In genomic region chr11:126581871-126582270, GRCh38 we compare ENCODE assay signal across 20 cellular contexts.
A peak's percentile ranks its signal among the peaks of the same experiment; 100 is the strongest.
DNase-seq lines count a peak whose midpoint lies in the region; ATAC-seq, FAIRE-seq and TF ChIP-seq lines count a peak whose summit lies in the region.
"Had no signal": no experiment of that assay in that cellular context is flagged by ENCODE, and none has a peak within 500 bp of the region (broad histone marks: within the 10 kb centered on the region; RNA-seq: fewer than 3 reads in every experiment).

No MANE protein-coding gene starts in this region.

- no CpG with 5 or more reads among the region's 3 CpGs for WGBS in H9 (ENCODE audit: extremely low coverage, insufficient read length, low lambda C conversion rate)
- 61% methylated on average over 3 of the region's 3 CpGs; no CpG with 5 or more reads in 1 of the 2 experiments for WGBS in H1 (ENCODE audit: extremely low coverage in 1 of 2, insufficient coverage in 1 of 2, insufficient read length in 1 of 2, insufficient replicate concordance in 2 of 2, low coverage in 1 of 2, low lambda C conversion rate in 2 of 2, missing lambda C conversion rate in 1 of 2), 2 experiments

- H3K9me3 ChIP-seq in H9 (ENCODE audit: control insufficient read depth, low read depth, low read length) (no peaks in the 10 kb centered on the region), H1 (ENCODE audit: insufficient read depth in 2 of 2, low read depth in 1 of 2, low read length in 1 of 2) (no peaks in the 10 kb centered on the region), mucosa of descending colon (no peaks in the 10 kb centered on the region), uterus (no peaks in the 10 kb centered on the region)
- H3K9me3 ChIP-seq: HAP-1 had no signal

- H3K9ac ChIP-seq in H9 (ENCODE audit: extremely low read depth, insufficient read length, low read length) (no peak overlapping the region), H1 (replicated peaks in 1 of 4; ENCODE audit: extremely low read depth in 1 of 4, low read depth in 3 of 4, low read length in 3 of 4) (no peak overlapping the region)
- H3K9ac ChIP-seq: KMS-11 had no signal

- H3K79me2 ChIP-seq in H9 (ENCODE audit: insufficient read depth, low read length) (no peaks in the 10 kb centered on the region), H1 (ENCODE audit: control insufficient read depth in 1 of 2, insufficient read depth in 2 of 2, low read length in 2 of 2) (no peaks in the 10 kb centered on the region)

- no peak overlapping the region for H2AK5ac ChIP-seq in H9 (ENCODE audit: insufficient read length, low read length)
- no peak overlapping the region for H2AK5ac ChIP-seq in H1 (ENCODE audit: low read depth, low read length)

- H3K14ac ChIP-seq in H9 (ENCODE audit: insufficient read depth, low read length) (no peak overlapping the region), H1 (ENCODE audit: insufficient read length) (no peak overlapping the region)

- H2AFZ ChIP-seq in H9 (ENCODE audit: low read length) (no peak overlapping the region), H1 (ENCODE audit: low read length) (no peak overlapping the region)

- TF ChIP-seq CTCF in H9 (conservative IDR thresholded peaks at IDR 0.05) (no peak), H1 (IDR thresholded peaks at IDR 0.05; ENCODE audit: control extremely low read depth in 1 of 3, insufficient read depth in 1 of 3, low read depth in 1 of 3, low read length in 3 of 3) (no peak), nephron (IDR thresholded peaks at IDR 0.05; ENCODE audit: unreplicated experiment in 3 of 3) (no peak), mucosa of descending colon (IDR thresholded peaks at IDR 0.05) (no peak), uterus (IDR thresholded peaks at IDR 0.05) (no peak)

- H2BK20ac ChIP-seq in H9 (ENCODE audit: low read depth, low read length, poor library complexity, severe bottlenecking) (no peak overlapping the region), H1 (ENCODE audit: low read length) (peak overlapping the region; percentile 50; the same call in 1 of the 2 replicates)

- no peak for TF ChIP-seq EP300 in H1 (IDR thresholded peaks at IDR 0.05; ENCODE audit: borderline replicate concordance in 1 of 2, low read depth in 2 of 2, low read length in 2 of 2)

- POLR2A ChIA-PET in H1 (lab: Charles Lee; ENCODE audit: partially characterized antibody), result no interaction called here

- H4K91ac ChIP-seq in H9 (ENCODE audit: insufficient read length, low read depth, low read length), result no peak overlapping the region
- H4K91ac ChIP-seq in H1 (replicated peaks; ENCODE audit: insufficient read length, low read length), result no peak overlapping the region

- H3K9me3 Mint-ChIP-seq in H9 (no peaks in the 10 kb centered on the region), nephron (no peaks in the 10 kb centered on the region)
- H3K9me3 Mint-ChIP-seq: CD4-positive, CD25-positive, alpha-beta regulatory T cell; HFFc6 had no signal

- H3K27me3 Mint-ChIP-seq in H9 (ENCODE audit: low read depth) (peaks cover 14% of the 10 kb centered on the region), nephron (ENCODE audit: low read depth) (peaks cover 28% of the 10 kb centered on the region)
- H3K27me3 Mint-ChIP-seq: CD4-positive, CD25-positive, alpha-beta regulatory T cell had no signal

- H2BK120ac ChIP-seq in H9 (ENCODE audit: low read depth, low read length, poor library complexity, severe bottlenecking), result no peak overlapping the region
- H2BK120ac ChIP-seq in H1 (replicated peaks; ENCODE audit: low read depth, low read length), result no peak overlapping the region

- H3K4me3 Mint-ChIP-seq in H9, result no peak overlapping the region
- no peak overlapping the region for H3K4me3 Mint-ChIP-seq in nephron
- H3K4me3 Mint-ChIP-seq: B cell, HFFc6, IgD-negative memory B cell had no signal

- no peak overlapping the region for H2BK5ac ChIP-seq in H9 (ENCODE audit: insufficient read length, low read length)
- H2BK5ac ChIP-seq in H1 (ENCODE audit: low read depth, low read length), result no peak overlapping the region

- DNase-seq in H9 (peak; percentile 47), H1 (ENCODE audit: low read depth in 1 of 2, low spot score in 2 of 2) (no peak), mucosa of descending colon (no peak), AG08396 (ENCODE audit: low spot score) (no peak), uterus (no peak)
- no peak for DNase-seq in stimulated activated CD4-positive, alpha-beta T cell treated with anti-CD3 and anti-CD28 coated beads, Interleukin-4, amount 100 ng/mL, for 4 hours
- DNase-seq: CD4-positive, CD25-positive, alpha-beta regulatory T cell; HFFc6; MM.1S; NCI-H2029; NCI-H446; NCI-H774; SHP77 had no signal

- H3K4me3 ChIP-seq in H1 (ENCODE audit: extremely low read depth in 1 of 4, insufficient read depth in 2 of 4, low read depth in 3 of 4, low read length in 4 of 4) (no peak overlapping the region), mucosa of descending colon (no peak overlapping the region), uterus (no peak overlapping the region)
- H3K4me3 ChIP-seq: HAP-1 had no signal

- H4K20me1 ChIP-seq in H9 (ENCODE audit: control insufficient read depth, insufficient read depth, insufficient read length) (no peaks in the 10 kb centered on the region), H1 (replicated peaks in 1 of 2; ENCODE audit: control insufficient read depth in 1 of 2, insufficient read depth in 2 of 2, low read length in 2 of 2) (no peaks in the 10 kb centered on the region)

- intact Hi-C loops in mucosa of descending colon (cut with DNase I, micrococcal nuclease) (no loop called here), uterus (cut with DNase I; ENCODE audit: low total_unique reads) (no loop called here)

- CTCF ChIA-PET in H1 (lab: Charles Lee; ENCODE audit: partially characterized antibody), result interaction anchor here (1.4 to 5.8 kb wide), 4 partner anchors 7 to 102 kb away, joined by 4 to 50 read pairs (median 8); no protein-coding TSS in a partner anchor

- no peak for TF ChIP-seq RAD21 in H1 (IDR thresholded peaks at IDR 0.05 in 1 of 2, conservative IDR thresholded peaks at IDR 0.05 in 1 of 2; ENCODE audit: low read depth in 2 of 2, low read length in 2 of 2)

- H3K4ac ChIP-seq in H9 (ENCODE audit: low read depth, low read length) (no peak overlapping the region), H1 (replicated peaks; ENCODE audit: insufficient read length, low read depth, low read length) (no peak overlapping the region)

- no peak overlapping the region for H3K56ac ChIP-seq in H9 (ENCODE audit: insufficient read length, low read depth, low read length)
- no peak overlapping the region for H3K56ac ChIP-seq in H1 (replicated peaks; ENCODE audit: insufficient read length, low read depth, low read length)

- H3K4me1 Mint-ChIP-seq in H9 (peaks cover 5 to 13% of the 10 kb centered on the region in 2 experiments), nephron (peaks cover 17% of the 10 kb centered on the region)
- H3K4me1 Mint-ChIP-seq: B cell; CD4-positive, CD25-positive, alpha-beta regulatory T cell; IgD-negative memory B cell had no signal

- H4K5ac ChIP-seq in H9 (ENCODE audit: insufficient read length, low read depth, low read length), result no peak overlapping the region
- no peak overlapping the region for H4K5ac ChIP-seq in H1 (ENCODE audit: insufficient read length, low read depth, low read length)

- H4K8ac ChIP-seq in H9 (replicated peaks; ENCODE audit: insufficient read length, low read depth, low read length) (no peak overlapping the region), H1 (ENCODE audit: extremely low read depth, insufficient read depth, low read length) (no peak overlapping the region)

- FAIRE-seq in H1 (lab: Jason Lieb, UNC), result peak; percentile 19
- FAIRE-seq: GM19239 had no signal

- no peak overlapping the region for H2BK15ac ChIP-seq in H9 (ENCODE audit: low read depth, low read length)
- 0 out of 2 replicates have a peak overlapping the region, but pooled peaks have one; percentile 7 for H2BK15ac ChIP-seq in H1 (ENCODE audit: low read length)

- no peaks in the 10 kb centered on the region for H3K79me1 ChIP-seq in H9 (ENCODE audit: insufficient read depth, low read depth, low read length, poor library complexity, severe bottlenecking)
- no peaks in the 10 kb centered on the region for H3K79me1 ChIP-seq in H1 (ENCODE audit: low read depth, low read length)

- H3K27me3 ChIP-seq in H9 (ENCODE audit: insufficient read depth, low read length) (no peaks in the 10 kb centered on the region), H1 (replicated peaks in 1 of 4; ENCODE audit: control insufficient read depth in 3 of 4, extremely low read depth in 1 of 4, insufficient read depth in 3 of 4, low read length in 3 of 4) (no peaks in the 10 kb centered on the region), uterus (no peaks in the 10 kb centered on the region)

- no peaks in the 10 kb centered on the region for H3K36me3 ChIP-seq in H1 (ENCODE audit: control insufficient read depth in 2 of 4, insufficient read depth in 4 of 4, low read length in 3 of 4)
- H3K36me3 ChIP-seq in mucosa of descending colon (ENCODE audit: low read depth), result no peaks in the 10 kb centered on the region
- no peaks in the 10 kb centered on the region for H3K36me3 ChIP-seq in uterus
- H3K36me3 ChIP-seq: HAP-1 had no signal

- no peak overlapping the region for H3T11ph ChIP-seq in H9 (ENCODE audit: low read length)

- H3K27ac Mint-ChIP-seq in H9, result no peak overlapping the region
- peak overlapping the region in 2 of 3 experiments; percentile 21 to 57 for H3K27ac Mint-ChIP-seq in nephron
- H3K27ac Mint-ChIP-seq: B cell; CD4-positive, CD25-positive, alpha-beta regulatory T cell; HFFc6 had no signal

- peaks cover 4% of the 10 kb centered on the region; the same call in 1 of the 2 replicates for H3K4me1 ChIP-seq in H9 (ENCODE audit: insufficient read depth, low read length)
- H3K4me1 ChIP-seq in H1 (replicated peaks in 1 of 4; ENCODE audit: control insufficient read depth in 3 of 4, insufficient read depth in 4 of 4, low read length in 3 of 4), result peaks cover 9 to 24% (median 12%) of the 10 kb centered on the region in 4 experiments
- no peaks in the 10 kb centered on the region for H3K4me1 ChIP-seq in mucosa of descending colon (ENCODE audit: low read depth)
- no peaks in the 10 kb centered on the region for H3K4me1 ChIP-seq in uterus
- H3K4me1 ChIP-seq: HAP-1 had no signal

- no peak overlapping the region for H3K23ac ChIP-seq in H9 (ENCODE audit: insufficient read length, low read depth, low read length)
- H3K23ac ChIP-seq in H1 (ENCODE audit: insufficient read length), result no peak overlapping the region

- no peak overlapping the region for H3K18ac ChIP-seq in H9 (ENCODE audit: insufficient read length, low read depth, low read length)
- no peak overlapping the region; the same call in 1 of the 2 replicates for H3K18ac ChIP-seq in H1 (ENCODE audit: extremely low read depth, low read length)

- H3K4me2 ChIP-seq in H9 (ENCODE audit: insufficient read depth, insufficient read length, low read length), result no peak overlapping the region
- H3K4me2 ChIP-seq in H1 (ENCODE audit: insufficient read depth in 1 of 2, low read depth in 2 of 2, low read length in 2 of 2), result no peak overlapping the region
- H3K4me2 ChIP-seq: KMS-11 had no signal

- H3K23me2 ChIP-seq in H9 (ENCODE audit: insufficient read length, low read depth, low read length, poor library complexity, severe bottlenecking) (no peaks in the 10 kb centered on the region), H1 (ENCODE audit: low read depth, low read length) (no peaks in the 10 kb centered on the region)

- no peak for ATAC-seq in mucosa of descending colon

- H2BK12ac ChIP-seq in H9 (ENCODE audit: insufficient read length, low read depth, low read length) (no peak overlapping the region), H1 (ENCODE audit: low read depth, low read length) (peak overlapping the region; percentile 41; the same call in 1 of the 2 replicates)

- TF ChIP-seq POLR2A in H1 (IDR thresholded peaks at IDR 0.05; ENCODE audit: control extremely low read depth in 1 of 2, low read depth in 2 of 2, low read length in 2 of 2) (no peak), uterus (IDR thresholded peaks at IDR 0.05) (no peak)

- H3K27ac ChIP-seq in H9 (ENCODE audit: insufficient read length, low read depth, low read length) (no peak overlapping the region), H1 (ENCODE audit: low read depth, low read length) (no peak overlapping the region), uterus (no peak overlapping the region)
- H3K27ac ChIP-seq: KMS-11, RWPE1 had no signal

- no peaks in the 10 kb centered on the region for H3K36me3 Mint-ChIP-seq in H9 (ENCODE audit: insufficient read depth in 1 of 3, low read depth in 3 of 3)
- H3K36me3 Mint-ChIP-seq in nephron (ENCODE audit: low read depth), result no peaks in the 10 kb centered on the region
- H3K36me3 Mint-ChIP-seq: CD4-positive, CD25-positive, alpha-beta regulatory T cell; IgD-negative memory B cell had no signal

Comparison
In these comparisons a context has a peak if more than half of its experiments do, and no peak if none do; other contexts are left out.
1. H3K27ac Mint-ChIP-seq: peak in nephron (2 of 3); none in H9 (0 of 3).